8 cellular contexts compared by ENCODE assay signal in the genomic region with DNA sequence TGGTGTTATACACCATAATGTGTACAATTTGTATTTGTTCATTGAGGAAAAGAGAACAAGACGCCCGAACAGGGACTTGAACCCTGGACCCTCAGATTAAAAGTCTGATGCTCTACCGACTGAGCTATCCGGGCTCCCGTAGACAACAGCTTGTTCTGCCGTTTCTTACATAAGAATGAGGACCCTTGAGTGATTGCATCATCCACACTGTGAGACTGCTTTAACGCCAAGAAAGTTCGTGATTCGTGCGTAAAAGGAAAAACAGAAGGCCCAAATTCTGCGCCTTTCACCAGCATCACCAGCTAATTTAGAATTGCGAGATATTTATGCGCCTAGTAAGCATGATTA. TPM values are rescaled to one million over a fixed set of nuclear protein-coding genes. Genes with fewer than 3 reads are reported as not detected.
A peak's percentile ranks its signal among the peaks of the same experiment; 100 is the strongest.
DNase-seq lines count a peak whose midpoint lies in the region; ATAC-seq and TF ChIP-seq lines count a peak whose summit lies in the region.

No MANE protein-coding gene starts in this region.

- peak; percentile 54 for ATAC-seq in omental fat pad (ENCODE audit: low FRiP score)

- H3K9ac ChIP-seq in ES-I3 (ENCODE audit: low read depth, low read length), result peak overlapping the region; percentile 99

- H3K36me3 Mint-ChIP-seq in activated naive CD4-positive, alpha-beta T cell treated with anti-CD3 and anti-CD28 coated beads for 36 hours (ENCODE audit: low read depth), result peaks cover 7% of the 10 kb centered on the region

- H3K27ac ChIP-seq in SJCRH30 (peak overlapping the region; percentile 60), temporal lobe (ENCODE audit: low read depth, low read length) (peak overlapping the region; percentile 99)

- DNase-seq in HEK293T (ENCODE audit: extremely low spot score) (peak; percentile 69), MV-4-11 (lab: John Stamatoyannopoulos, UW) (peak; percentile 93), SJCRH30 (peak; percentile 84 to 97), germinal center (ENCODE audit: low spot score) (peak; percentile 56), omental fat pad (ENCODE audit: low spot score) (peak; percentile 78)
- peak; percentile 95 for DNase-seq in activated naive CD4-positive, alpha-beta T cell treated with anti-CD3 and anti-CD28 coated beads for 36 hours

- H3K9me3 ChIP-seq in ES-I3 (ENCODE audit: control insufficient read depth, insufficient read depth, low read length) (no peaks in the 10 kb centered on the region), SJCRH30 (replicated peaks) (no peaks in the 10 kb centered on the region)

- no peaks in the 10 kb centered on the region for H3K27me3 ChIP-seq in SJCRH30

- H3K9me3 Mint-ChIP-seq in activated naive CD4-positive, alpha-beta T cell treated with anti-CD3 and anti-CD28 coated beads for 36 hours, result no peaks in the 10 kb centered on the region

- H3K36me3 ChIP-seq in ES-I3 (ENCODE audit: insufficient read depth, low read length) (no peaks in the 10 kb centered on the region), SJCRH30 (no peaks in the 10 kb centered on the region)

- intact Hi-C loops in activated naive CD4-positive, alpha-beta T cell treated with anti-CD3 and anti-CD28 coated beads for 36 hours (cut with micrococcal nuclease), result loop anchor here (1.0 to 10.0 kb wide), 7 partner anchors 9 to 642 kb away; a partner anchor contains a TSS

- H3K4me1 ChIP-seq in ES-I3 (ENCODE audit: insufficient read depth, low read length), result peaks cover 4% of the 10 kb centered on the region; the same call in 1 of the 2 replicates
- H3K4me1 ChIP-seq in SJCRH30, result peaks cover 3% of the 10 kb centered on the region; the same call in 1 of the 2 replicates

- CTCF ChIA-PET in HEK293T (lab: Yijun Ruan, JAX), result interaction anchor here (0.7 to 4.4 kb wide), 8 partner anchors 9 to 300 kb away, joined by 3 to 25 read pairs (median 6); a partner anchor contains a TSS
- CTCF ChIA-PET in activated naive CD4-positive, alpha-beta T cell treated with anti-CD3 and anti-CD28 coated beads for 36 hours (lab: Charles Lee), result interaction anchor here (0.5 to 19.2 kb wide), 10 partner anchors 9 to 300 kb away, joined by 3 to 859 read pairs (median 6); a partner anchor contains a TSS

- peaks cover 20% of the 10 kb centered on the region for H3K4me1 Mint-ChIP-seq in activated naive CD4-positive, alpha-beta T cell treated with anti-CD3 and anti-CD28 coated beads for 36 hours (ENCODE audit: low read depth)

- H3K27me3 Mint-ChIP-seq in activated naive CD4-positive, alpha-beta T cell treated with anti-CD3 and anti-CD28 coated beads for 36 hours (ENCODE audit: low read depth), result peaks cover 4% of the 10 kb centered on the region

- H3K27ac Mint-ChIP-seq in activated naive CD4-positive, alpha-beta T cell treated with anti-CD3 and anti-CD28 coated beads for 36 hours, result peak overlapping the region; percentile 99

- POLR2A ChIA-PET in HEK293T (lab: Yijun Ruan, JAX), result interaction anchor here (0.8 to 4.3 kb wide), 9 partner anchors 9 to 177 kb away, joined by 3 to 83 read pairs (median 5); a partner anchor contains a TSS

- H3K4me3 Mint-ChIP-seq in activated naive CD4-positive, alpha-beta T cell treated with anti-CD3 and anti-CD28 coated beads for 36 hours, result peak overlapping the region; percentile 88

- no peak for TF ChIP-seq CTCF in omental fat pad (IDR thresholded peaks at IDR 0.05)

- H3K4me3 ChIP-seq in SJCRH30, result peak overlapping the region; percentile 70

TF ChIP-seq in HEK293T, 16 proteins besides CTCF, POLR2A, EP300 and RAD21:
- TF ChIP-seq TARDBP (IDR thresholded peaks at IDR 0.05), result peak; percentile 28; the same call in 1 of the 2 replicates
- TF ChIP-seq CTBP1 (IDR thresholded peaks at IDR 0.05; ENCODE audit: borderline replicate concordance), result no peak; the same call in 1 of the 2 replicates
- TF ChIP-seq ELF4 (IDR thresholded peaks at IDR 0.05), result no peak
- TF ChIP-seq FOXM1 (IDR thresholded peaks at IDR 0.05; ENCODE audit: borderline replicate concordance), result peak; percentile 71; the same call in 1 of the 2 replicates
- no peak for TF ChIP-seq LEF1 (IDR thresholded peaks at IDR 0.05; ENCODE audit: borderline replicate concordance)
- peak; percentile 69; the same call in 1 of the 2 replicates for TF ChIP-seq ARNT (IDR thresholded peaks at IDR 0.05)
- no peak; the same call in 1 of the 2 replicates for TF ChIP-seq FOXK2 (IDR thresholded peaks at IDR 0.05)
- no peak for TF ChIP-seq NFRKB (IDR thresholded peaks at IDR 0.05)
- TF ChIP-seq FOXA1 (IDR thresholded peaks at IDR 0.05), result no peak

RNA-seq across cellular contexts. Expression of a gene that starts 9.3 kb away (rescaled TPM):
- total RNA-seq in SJCRH30 (2014; rRNA removed; shearing (Covaris generic)), result 26.6 and 41.2 TPM in 2 replicates
- total RNA-seq in activated naive CD4-positive, alpha-beta T cell treated with anti-CD3 and anti-CD28 coated beads for 36 hours, result 100 to 1,000 TPM; 109 TPM
- total RNA-seq in omental fat pad, result 10 to 100 TPM; 56.9 to 96.3 (median 71.5) TPM
- 46.0 TPM for total RNA-seq in temporal lobe

RNA-seq across cellular contexts. Expression of a gene that starts 12.3 kb away (rescaled TPM):
- total RNA-seq in SJCRH30 (2014; rRNA removed; shearing (Covaris generic)), result 2.4 and 3.6 TPM in 2 replicates
- total RNA-seq in activated naive CD4-positive, alpha-beta T cell treated with anti-CD3 and anti-CD28 coated beads for 36 hours, result 10 to 100 TPM; 61.0 to 65.4 TPM
- total RNA-seq in omental fat pad (10 to 100 TPM; 17.2 to 42.4 (median 31.6) TPM), temporal lobe (33.2 TPM)

Comparison
In these comparisons a context has a peak if more than half of its experiments do, and no peak if none do; other contexts are left out.
1. Peak in every context shown above with its lines: DNase-seq, ATAC-seq, H3K4me3 ChIP-seq and H3K27ac ChIP-seq.